8 cellular contexts compared by ENCODE assay signal in genomic region chr20:58892126-58892931, GRCh38. TPM values are rescaled to one million over a fixed set of nuclear protein-coding genes. Genes with fewer than 3 reads are reported as not detected.
DNase-seq lines count a peak whose midpoint lies in the region; ATAC-seq and TF ChIP-seq lines count a peak whose summit lies in the region.

No MANE protein-coding gene starts in this region.

- POLR2A ChIA-PET in CD4-positive, alpha-beta memory T cell (lab: Charles Lee; ENCODE audit: partially characterized antibody): interaction anchor here (0.9 to 4.7 kb wide), 10 partner anchors 14 to 503 kb away, joined by 3 to 69 read pairs (median 6); partner anchors contain the start of genes ATP5F1E, GNAS, NELFCD and PRELID3B

- H3K4me1 Mint-ChIP-seq in CD4-positive, alpha-beta memory T cell: peaks cover 32 to 59% (median 49%) of the 10 kb centered on the region in 4 donors

- DNase-seq in CD4-positive, alpha-beta memory T cell: peak; percentile 72 to 85 (median 75)
- DNase-seq in NCI-H510A treated with DMSO at 0.1 percent for 48 hours (lab: John Stamatoyannopoulos, UW) (peak; percentile 18), dorsolateral prefrontal cortex (peak in 8 of 10 donors; percentile 51 to 83 (median 64)), lower lobe of right lung (peak; percentile 81)
- DNase-seq in activated CD4-positive, alpha-beta T cell treated with anti-CD3 and anti-CD28 coated beads, Interleukin-2, amount 50 U/mL, for 48 hours: peak; percentile 78 to 83
- peak; percentile 55 to 64 (median 59) for DNase-seq in stimulated activated CD4-positive, alpha-beta T cell treated with anti-CD3 and anti-CD28 coated beads, TNF-alpha, amount 100 ng/mL, for 4 hours (ENCODE audit: low read depth in 3 of 3)

- no peaks in the 10 kb centered on the region for H3K36me3 ChIP-seq in CD4-positive, alpha-beta memory T cell (ENCODE audit: insufficient read depth, low read length)
- H3K36me3 ChIP-seq in lower lobe of right lung: peaks cover 7% of the 10 kb centered on the region

- peak in 23 of 56 donors; percentile 4 to 40 (median 18) for TF ChIP-seq CTCF in dorsolateral prefrontal cortex (IDR thresholded peaks at IDR 0.05 in 54 of 56, conservative IDR thresholded peaks at IDR 0.05 in 2 of 56; ENCODE audit: low read depth in 1 of 56, partially characterized antibody in 56 of 56)
- no peak for TF ChIP-seq CTCF in lower lobe of right lung (IDR thresholded peaks at IDR 0.05)

- ATAC-seq in HG02571 (IDR thresholded peaks at IDR 0.05; ENCODE audit: unreplicated experiment) (peak; percentile 6), lower lobe of right lung (peak; percentile 38 to 41), GM18870 (IDR thresholded peaks at IDR 0.05; ENCODE audit: unreplicated experiment) (no peak)

- no peaks in the 10 kb centered on the region for H3K27me3 Mint-ChIP-seq in CD4-positive, alpha-beta memory T cell

- CTCF ChIA-PET in CD4-positive, alpha-beta memory T cell (lab: Charles Lee; ENCODE audit: partially characterized antibody): no interaction called here

- peaks cover 0 to 2% (median 0%) of the 10 kb centered on the region in 8 donors for H3K9me3 Mint-ChIP-seq in CD4-positive, alpha-beta memory T cell

- peaks cover 9 to 43% of the 10 kb centered on the region in 2 donors for H3K36me3 Mint-ChIP-seq in CD4-positive, alpha-beta memory T cell

- H3K27ac Mint-ChIP-seq in CD4-positive, alpha-beta memory T cell: peak overlapping the region; percentile 95 to 99 (median 98)

- no peaks in the 10 kb centered on the region for H3K27me3 ChIP-seq in CD4-positive, alpha-beta memory T cell (ENCODE audit: insufficient read depth, low read length)
- H3K27me3 ChIP-seq in dorsolateral prefrontal cortex (no peaks in the 10 kb centered on the region), lower lobe of right lung (ENCODE audit: low read depth) (no peaks in the 10 kb centered on the region)

- peak overlapping the region; percentile 80 for H3K27ac ChIP-seq in CD4-positive, alpha-beta memory T cell (ENCODE audit: low read depth, low read length)
- peak overlapping the region; percentile 39 to 99 (median 95) for H3K27ac ChIP-seq in dorsolateral prefrontal cortex
- H3K27ac ChIP-seq in lower lobe of right lung: peak overlapping the region; percentile 91

- H3K4me3 Mint-ChIP-seq in CD4-positive, alpha-beta memory T cell: peak overlapping the region; percentile 93 to 98 (median 96)

- H3K9me3 ChIP-seq in CD4-positive, alpha-beta memory T cell (ENCODE audit: control insufficient read depth in 1 of 2, low read length in 2 of 2): no peaks in the 10 kb centered on the region
- H3K9me3 ChIP-seq in lower lobe of right lung: no peaks in the 10 kb centered on the region

- peaks cover 55% of the 10 kb centered on the region for H3K4me1 ChIP-seq in CD4-positive, alpha-beta memory T cell (ENCODE audit: insufficient read depth, low read length)
- H3K4me1 ChIP-seq in lower lobe of right lung: peaks cover 45% of the 10 kb centered on the region

- intact Hi-C loops in CD4-positive, alpha-beta memory T cell (cut with micrococcal nuclease): loop anchor here (1.0 to 10.0 kb wide), 5 partner anchors 16 to 1498 kb away; partner anchors contain the start of genes NELFCD and RBM38
- intact Hi-C loops in dorsolateral prefrontal cortex (cut with DNase I) (loop anchor here in 1 of 2 donors (1.0 kb wide), 1 partner anchor 140 kb away; the partner anchor contains the start of gene ATP5F1E), lower lobe of right lung (cut with DNase I) (no loop called here)

- H3K4me3 ChIP-seq in CD4-positive, alpha-beta memory T cell (ENCODE audit: low read length in 2 of 2): peak overlapping the region; percentile 52 to 69
- peak overlapping the region; percentile 47 to 85 (median 75) for H3K4me3 ChIP-seq in dorsolateral prefrontal cortex
- H3K4me3 ChIP-seq in lower lobe of right lung: peak overlapping the region; percentile 70

RNA-seq across cellular contexts. Expression of gene GNAS, which starts 39.8 kb away (rescaled TPM):
- 100 to 1,000 TPM; 641 to 645 TPM for total RNA-seq in CD4-positive, alpha-beta memory T cell
- 100 to 1,000 TPM in 1 of 2 donors, 10 to 100 TPM in 1; 70.1 to 184 TPM for polyA plus RNA-seq in CD4-positive, alpha-beta memory T cell
- total RNA-seq in dorsolateral prefrontal cortex (1,000 to 10,000 TPM in 119 of 120 experiments, 100 to 1,000 TPM in 1; 843 to 2,758 (median 1,845) TPM), lower lobe of right lung (744 TPM)

RNA-seq across cellular contexts. Expression of gene GNAS-AS1, which starts 41.6 kb away (rescaled TPM):
- total RNA-seq in CD4-positive, alpha-beta memory T cell: 1 to 10 TPM in 1 of 2 experiments, under 1 TPM in 1; 0.94 to 1.1 TPM
- not detected for polyA plus RNA-seq in CD4-positive, alpha-beta memory T cell
- total RNA-seq in dorsolateral prefrontal cortex: 1 to 10 TPM in 36 of 120 experiments, under 1 TPM in 76, not detected in 8; 0.19 to 2.7 (median 0.78) TPM
- total RNA-seq in lower lobe of right lung: 0.97 TPM

Comparison
In these comparisons a context has a peak if more than half of its experiments do, and no peak if none do; other contexts are left out.
1. DNase-seq: peak in every context shown above with its lines; median percentile 81 in lower lobe of right lung; 80 in activated CD4-positive, alpha-beta T cell treated with anti-CD3 and anti-CD28 coated beads, Interleukin-2, amount 50 U/mL, for 48 hours; 75 in CD4-positive, alpha-beta memory T cell; 64 in dorsolateral prefrontal cortex; 59 in stimulated activated CD4-positive, alpha-beta T cell treated with anti-CD3 and anti-CD28 coated beads, TNF-alpha, amount 100 ng/mL, for 4 hours; 18 in NCI-H510A treated with DMSO at 0.1 percent for 48 hours.